ENCODE assay signal across 12 cellular contexts in genomic region chr5:133457439-133457838, GRCh38.
A peak's percentile ranks its signal among the peaks of the same experiment; 100 is the strongest.
DNase-seq lines count a peak whose midpoint lies in the region; ATAC-seq, FAIRE-seq and TF ChIP-seq lines count a peak whose summit lies in the region.
"Had no signal": no experiment of that assay in that cellular context is flagged by ENCODE, and none has a peak within 500 bp of the region (broad histone marks: within the 10 kb centered on the region; RNA-seq: fewer than 3 reads in every experiment).

No MANE protein-coding gene starts in this region.

- ATAC-seq in A549 (no peak), HG03039 (IDR thresholded peaks at IDR 0.05; ENCODE audit: unreplicated experiment) (no peak)

- POLR2A ChIA-PET in A549 (lab: Yijun Ruan, JAX), result no interaction called here

- H3K4me2 ChIP-seq in A549, result peak overlapping the region; percentile 38; the same call in 2 of the 3 replicates

- TF ChIP-seq EP300 in A549 (IDR thresholded peaks at IDR 0.05), result no peak

- no peak for DNase-seq in A549 (ENCODE audit: low read depth in 1 of 2, low spot score in 1 of 2)
- DNase-seq in MV-4-11 (lab: John Stamatoyannopoulos, UW), result peak; percentile 14
- peak; percentile 56 for DNase-seq in amniotic epithelial cell (ENCODE audit: low read depth)
- peak; percentile 25 for DNase-seq in iris pigment epithelial cell (ENCODE audit: low read depth)
- DNase-seq in foreskin fibroblast, result no peak
- DNase-seq in middle frontal gyrus (ENCODE audit: extremely low spot score, low spot score), result no peak
- no peak for DNase-seq in D721Med (ENCODE audit: insufficient read length, low spot score)
- DNase-seq: GOT3, KBM-7, NCI-H2029 treated with DMSO at 0.1 percent for 48 hours, NCI-H510A treated with DMSO at 0.1 percent for 48 hours had no signal

- no peak for FAIRE-seq in A549 (lab: Jason Lieb, UNC)
- no peak for FAIRE-seq in D721Med (lab: Jason Lieb, UNC)

- H3K9me3 ChIP-seq in A549, result no peaks in the 10 kb centered on the region

- no peak for TF ChIP-seq POLR2A in A549 (IDR thresholded peaks at IDR 0.05; ENCODE audit: low read length)

- TF ChIP-seq CTCF in A549 (IDR thresholded peaks at IDR 0.05) (no peak), foreskin fibroblast (IDR thresholded peaks at IDR 0.05; ENCODE audit: low read depth, low read length) (no peak), D721Med (IDR thresholded peaks at IDR 0.05; ENCODE audit: insufficient read depth, missing control alignments) (no peak)

- H3K4me3 ChIP-seq in A549 (no peak overlapping the region), foreskin fibroblast (ENCODE audit: low read depth in 1 of 2, low read length in 2 of 2) (no peak overlapping the region)

- CTCF ChIA-PET in A549 (lab: Yijun Ruan, JAX), result interaction anchor here (1.2 to 3.7 kb wide), 2 partner anchors 34 to 52 kb away, joined by 3 to 13 read pairs; no protein-coding TSS in a partner anchor

- peaks cover 10% of the 10 kb centered on the region; the same call in 2 of the 3 replicates for H3K4me1 ChIP-seq in A549

- H3K27ac ChIP-seq in A549, result no peak overlapping the region

- TF ChIP-seq RAD21 in A549 (conservative IDR thresholded peaks at IDR 0.05 in 1 of 2, IDR thresholded peaks at IDR 0.05 in 1 of 2), result no peak

- 77% methylated on average over 5 of the region's 5 CpGs for WGBS in A549 (ENCODE audit: missing lambda C conversion rate)

TF ChIP-seq in A549, 52 proteins besides CTCF, POLR2A, EP300 and RAD21:
- TF ChIP-seq FOSB (CRISPR knock-in tag; IDR thresholded peaks at IDR 0.05), result no peak
- no peak for TF ChIP-seq GATA3 (IDR thresholded peaks at IDR 0.05; ENCODE audit: borderline replicate concordance)
- no peak for TF ChIP-seq CHD4 (IDR thresholded peaks at IDR 0.05; ENCODE audit: borderline replicate concordance)
- no peak for TF ChIP-seq SREBF2 (IDR thresholded peaks at IDR 0.05)
- no peak for TF ChIP-seq MAZ (IDR thresholded peaks at IDR 0.05; ENCODE audit: borderline replicate concordance, low read depth, low read length)
- TF ChIP-seq RARB (CRISPR knock-in tag; IDR thresholded peaks at IDR 0.05), result no peak
- TF ChIP-seq TFCP2L1 (CRISPR knock-in tag; IDR thresholded peaks at IDR 0.05), result no peak
- TF ChIP-seq HES2 (IDR thresholded peaks at IDR 0.05), result no peak
- TF ChIP-seq KDM1A (IDR thresholded peaks at IDR 0.05; ENCODE audit: low read depth), result no peak
- no peak for TF ChIP-seq NR3C1 (IDR thresholded peaks at IDR 0.05)
- no peak for TF ChIP-seq HMGXB4 (CRISPR knock-in tag; IDR thresholded peaks at IDR 0.05; ENCODE audit: borderline replicate concordance)
- no peak for TF ChIP-seq ATOH8 (CRISPR knock-in tag; IDR thresholded peaks at IDR 0.05; ENCODE audit: low read depth)
- TF ChIP-seq PHF8 (IDR thresholded peaks at IDR 0.05; ENCODE audit: borderline replicate concordance, low read depth), result no peak
- TF ChIP-seq HOXB13 (CRISPR knock-in tag; IDR thresholded peaks at IDR 0.05; ENCODE audit: low read depth), result no peak
- no peak for TF ChIP-seq ZNF302 (CRISPR knock-in tag; IDR thresholded peaks at IDR 0.05)
- TF ChIP-seq JUNB (IDR thresholded peaks at IDR 0.05), result no peak
- no peak for TF ChIP-seq KDM5A (IDR thresholded peaks at IDR 0.05)
- no peak for TF ChIP-seq ZSCAN20 (CRISPR knock-in tag; IDR thresholded peaks at IDR 0.05)
- TF ChIP-seq ELK1 (IDR thresholded peaks at IDR 0.05; ENCODE audit: low read depth, low read length), result no peak
- TF ChIP-seq SMC3 (IDR thresholded peaks at IDR 0.05), result no peak

Comparison
In these comparisons a context has a peak if more than half of its experiments do, and no peak if none do; other contexts are left out.
1. DNase-seq: peak in MV-4-11 (single experiment), amniotic epithelial cell (single experiment) and iris pigment epithelial cell (single experiment); none in A549 (0 of 2), foreskin fibroblast (0 of 2), middle frontal gyrus (single experiment) and D721Med (single experiment).